In the genomic region with DNA sequence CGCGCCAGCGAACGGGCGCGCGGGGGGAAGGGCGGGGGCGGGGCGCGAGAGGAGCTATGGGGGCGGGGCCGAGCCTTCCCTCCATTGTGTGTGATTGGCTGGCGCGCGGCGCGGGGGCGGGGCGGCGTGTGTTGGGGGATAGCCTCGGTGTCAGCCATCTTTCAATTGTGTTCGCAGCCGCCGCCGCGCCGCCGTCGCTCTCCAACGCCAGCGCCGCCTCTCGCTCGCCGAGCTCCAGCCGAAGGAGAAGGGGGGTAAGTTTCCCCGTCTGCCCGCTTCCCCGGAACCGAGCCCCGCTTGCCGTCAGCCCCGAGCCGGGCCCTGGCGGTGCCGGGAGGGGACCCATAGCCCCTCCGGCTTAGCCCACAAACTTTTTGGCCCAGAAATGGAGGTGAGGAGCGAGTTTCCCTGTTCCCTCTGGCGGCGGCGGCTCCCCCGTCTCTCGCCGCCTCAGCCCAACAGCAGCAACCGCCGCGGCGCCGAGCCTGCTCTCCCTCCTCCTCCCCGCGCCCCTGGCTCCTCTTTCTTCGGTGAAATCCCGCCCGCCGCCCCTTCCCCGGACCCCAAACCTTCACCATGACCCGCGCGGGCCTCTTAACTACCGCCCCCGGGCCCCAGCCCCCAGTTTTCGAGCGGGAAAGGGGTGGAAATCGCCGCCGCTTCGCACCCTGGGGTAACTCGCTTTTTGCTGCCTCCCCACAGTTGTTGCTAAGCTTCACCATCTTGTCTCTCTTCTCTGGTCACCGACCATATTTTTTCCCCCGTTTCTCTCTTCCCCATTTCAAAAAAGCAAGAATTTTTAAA, we compare ENCODE assay signal across 8 cellular contexts. TPM values are rescaled to one million over a fixed set of nuclear protein-coding genes. Genes with fewer than 3 reads are reported as not detected.
DNase-seq lines count a peak whose midpoint lies in the region; ATAC-seq, FAIRE-seq and TF ChIP-seq lines count a peak whose summit lies in the region.

TSS of gene H3-3A (plus strand) at position 159 of the 804 bp plus-strand sequence. CDS start 1,636 bp downstream, outside the sequence.

- peak within 1 kb of the TSS; percentile 20; the same call in 1 of the 2 replicates for H2AK5ac ChIP-seq in H1 (ENCODE audit: low read depth, low read length)

- CTCF ChIA-PET in Caco-2 (lab: Charles Lee) (interaction anchor here (0.5 to 1.7 kb wide), 14 partner anchors 20 to 730 kb away, joined by 3 to 9 read pairs (median 3); partner anchors contain the start of gene SDE2), H1 (lab: Charles Lee; ENCODE audit: partially characterized antibody) (interaction anchor here (0.6 to 1.6 kb wide), 7 partner anchors 20 to 346 kb away, joined by 3 to 5 read pairs (median 3); no protein-coding TSS in a partner anchor)
- CTCF ChIA-PET in activated CD8-positive, alpha-beta memory T cell treated with anti-CD3 and anti-CD28 coated beads, Interleukin-2, amount 10 ng/mL, durations not matched to agents 7 days and 5 days (lab: Charles Lee): interaction anchor here (0.6 to 2.6 kb wide), 17 partner anchors 12 to 591 kb away, joined by 3 to 10 read pairs (median 4); partner anchors contain the start of genes LIN9, SDE2 and SRP9

- POLR2A ChIA-PET in Caco-2 (lab: Charles Lee) (interaction anchor here (0.5 to 2.1 kb wide), 22 partner anchors 13 to 694 kb away, joined by 3 to 34 read pairs (median 5); partner anchors contain the start of genes LIN9, PYCR2, SDE2 and SRP9), H1 (lab: Charles Lee; ENCODE audit: partially characterized antibody) (interaction anchor here (0.5 to 4.5 kb wide), 48 partner anchors 9 to 1868 kb away, joined by 3 to 51 read pairs (median 6); partner anchors contain the start of genes PYCR2 and SDE2)

- H3K9me3 ChIP-seq in Caco-2 (no peaks in the 10 kb centered on the region), HUES48 (ENCODE audit: control insufficient read depth, insufficient read depth, low read length) (no peaks in the 10 kb centered on the region), NT2/D1 (ENCODE audit: insufficient read depth, low read length) (no peaks in the 10 kb centered on the region), H1 (ENCODE audit: insufficient read depth in 2 of 2, low read depth in 1 of 2, low read length in 1 of 2) (no peaks in the 10 kb centered on the region)

- H3K27me3 ChIP-seq in Caco-2 (replicated peaks; ENCODE audit: control insufficient read depth, insufficient read depth, low read length): no peaks in the 10 kb centered on the region
- H3K27me3 ChIP-seq in HUES48 (ENCODE audit: control insufficient read depth, insufficient read depth, low read length): no peaks in the 10 kb centered on the region
- H3K27me3 ChIP-seq in NT2/D1 (ENCODE audit: insufficient read depth, insufficient read length): no peaks in the 10 kb centered on the region
- no peaks in the 10 kb centered on the region for H3K27me3 ChIP-seq in H1 (replicated peaks in 1 of 4; ENCODE audit: control insufficient read depth in 3 of 4, extremely low read depth in 1 of 4, insufficient read depth in 3 of 4, low read length in 3 of 4)

- H3K79me2 ChIP-seq in H1 (ENCODE audit: control insufficient read depth in 1 of 2, insufficient read depth in 2 of 2, low read length in 2 of 2): peaks cover 30 to 64% of the 10 kb centered on the region in 2 experiments

- peak within 1 kb of the TSS; percentile 93 for H3K4me3 ChIP-seq in Caco-2 (ENCODE audit: low read depth, low read length)
- H3K4me3 ChIP-seq in HUES48 (ENCODE audit: low read depth, low read length): peak within 1 kb of the TSS; percentile 91
- H3K4me3 ChIP-seq in NT2/D1 (ENCODE audit: insufficient read length, low read depth): peak within 1 kb of the TSS; percentile 91
- peak within 1 kb of the TSS; percentile 91 to 100 (median 94) for H3K4me3 ChIP-seq in H1 (ENCODE audit: extremely low read depth in 1 of 4, insufficient read depth in 2 of 4, low read depth in 3 of 4, low read length in 4 of 4)

- H4K8ac ChIP-seq in H1 (ENCODE audit: extremely low read depth, insufficient read depth, low read length): peak within 1 kb of the TSS; percentile 98; the same call in 1 of the 2 replicates

- peaks cover 1% of the 10 kb centered on the region; the same call in 1 of the 2 replicates for H3K23me2 ChIP-seq in H1 (ENCODE audit: low read depth, low read length)

- no peak for FAIRE-seq in H1 (lab: Jason Lieb, UNC)

- H2BK120ac ChIP-seq in H1 (replicated peaks; ENCODE audit: low read depth, low read length): no peak within 1 kb of the TSS

- H4K20me1 ChIP-seq in H1 (replicated peaks in 1 of 2; ENCODE audit: control insufficient read depth in 1 of 2, insufficient read depth in 2 of 2, low read length in 2 of 2): peaks cover 18 to 28% of the 10 kb centered on the region in 2 experiments

- H2AFZ ChIP-seq in H1 (ENCODE audit: low read length): peak within 1 kb of the TSS; percentile 15

- TF ChIP-seq CTCF in Caco-2 (IDR thresholded peaks at IDR 0.05; ENCODE audit: insufficient read depth in 1 of 2, low read depth in 1 of 2, low read length in 1 of 2, severe bottlenecking in 1 of 2, unreplicated experiment in 1 of 2): no peak
- TF ChIP-seq CTCF in H1 (IDR thresholded peaks at IDR 0.05; ENCODE audit: control extremely low read depth in 1 of 3, insufficient read depth in 1 of 3, low read depth in 1 of 3, low read length in 3 of 3): no peak

- no peaks in the 10 kb centered on the region for H3K27me3 Mint-ChIP-seq in Caco-2 (ENCODE audit: insufficient read depth, unreplicated experiment)
- H3K27me3 Mint-ChIP-seq in activated CD8-positive, alpha-beta memory T cell treated with anti-CD3 and anti-CD28 coated beads, Interleukin-2, amount 10 ng/mL, durations not matched to agents 7 days and 5 days: no peaks in the 10 kb centered on the region

- no peaks in the 10 kb centered on the region for H3K9me3 Mint-ChIP-seq in Caco-2 (ENCODE audit: unreplicated experiment)
- H3K9me3 Mint-ChIP-seq in activated CD8-positive, alpha-beta memory T cell treated with anti-CD3 and anti-CD28 coated beads, Interleukin-2, amount 10 ng/mL, durations not matched to agents 7 days and 5 days (ENCODE audit: low read depth): no peaks in the 10 kb centered on the region

- peak within 1 kb of the TSS; percentile 97 for H3K56ac ChIP-seq in H1 (replicated peaks; ENCODE audit: insufficient read length, low read depth, low read length)

- peak within 1 kb of the TSS; percentile 97 for H3K4me3 Mint-ChIP-seq in Caco-2 (ENCODE audit: unreplicated experiment)
- H3K4me3 Mint-ChIP-seq in activated CD8-positive, alpha-beta memory T cell treated with anti-CD3 and anti-CD28 coated beads, Interleukin-2, amount 10 ng/mL, durations not matched to agents 7 days and 5 days: peak within 1 kb of the TSS; percentile 99

- 4% methylated on average over 30 of the region's 81 CpGs; no CpG with 5 or more reads in 1 of the 2 experiments for WGBS in H1 (ENCODE audit: extremely low coverage in 1 of 2, insufficient coverage in 1 of 2, insufficient read length in 1 of 2, insufficient replicate concordance in 2 of 2, low coverage in 1 of 2, low lambda C conversion rate in 2 of 2, missing lambda C conversion rate in 1 of 2), 2 experiments

- intact Hi-C loops in Caco-2 (cut with micrococcal nuclease; ENCODE audit: unreplicated experiment): loop anchor here (1.0 to 10.0 kb wide), 2 partner anchors 63 to 122 kb away; partner anchors contain the start of genes ACBD3 and SDE2

- H2BK12ac ChIP-seq in H1 (ENCODE audit: low read depth, low read length): no peak within 1 kb of the TSS; the same call in 1 of the 2 replicates

- peak within 1 kb of the TSS; percentile 99 for H3K27ac Mint-ChIP-seq in Caco-2 (ENCODE audit: unreplicated experiment)
- peak within 1 kb of the TSS; percentile 100 for H3K27ac Mint-ChIP-seq in activated CD8-positive, alpha-beta memory T cell treated with anti-CD3 and anti-CD28 coated beads, Interleukin-2, amount 10 ng/mL, durations not matched to agents 7 days and 5 days

- no peak for TF ChIP-seq RAD21 in H1 (IDR thresholded peaks at IDR 0.05 in 1 of 2, conservative IDR thresholded peaks at IDR 0.05 in 1 of 2; ENCODE audit: low read depth in 2 of 2, low read length in 2 of 2)

- peak within 1 kb of the TSS; percentile 83 for H4K91ac ChIP-seq in H1 (replicated peaks; ENCODE audit: insufficient read length, low read length)

- no peak within 1 kb of the TSS for H2BK20ac ChIP-seq in H1 (ENCODE audit: low read length)

- H2BK15ac ChIP-seq in H1 (ENCODE audit: low read length): peak within 1 kb of the TSS; percentile 29; the same call in 1 of the 2 replicates

- H3K14ac ChIP-seq in H1 (ENCODE audit: insufficient read length): peak within 1 kb of the TSS; percentile 2

- peak within 1 kb of the TSS; percentile 66 for H3K4ac ChIP-seq in H1 (replicated peaks; ENCODE audit: insufficient read length, low read depth, low read length)

- peak; percentile 80 to 97 for TF ChIP-seq POLR2A in H1 (IDR thresholded peaks at IDR 0.05; ENCODE audit: control extremely low read depth in 1 of 2, low read depth in 2 of 2, low read length in 2 of 2)

- TF ChIP-seq EP300 in H1 (IDR thresholded peaks at IDR 0.05; ENCODE audit: borderline replicate concordance in 1 of 2, low read depth in 2 of 2, low read length in 2 of 2): no peak

- H4K5ac ChIP-seq in H1 (ENCODE audit: insufficient read length, low read depth, low read length): peak within 1 kb of the TSS; percentile 92

- peak within 1 kb of the TSS; percentile 95 for H3K18ac ChIP-seq in H1 (ENCODE audit: extremely low read depth, low read length)

- H3K9ac ChIP-seq in HUES48 (ENCODE audit: low read depth, low read length) (peak within 1 kb of the TSS; percentile 99), NT2/D1 (ENCODE audit: insufficient read length, low read depth) (peak within 1 kb of the TSS; percentile 94), H1 (replicated peaks in 1 of 4; ENCODE audit: extremely low read depth in 1 of 4, low read depth in 3 of 4, low read length in 3 of 4) (peak within 1 kb of the TSS; percentile 95 to 99 (median 97))

- H3K4me2 ChIP-seq in H1 (ENCODE audit: insufficient read depth in 1 of 2, low read depth in 2 of 2, low read length in 2 of 2): peak within 1 kb of the TSS; percentile 83 to 89

- H3K4me1 Mint-ChIP-seq in Caco-2 (ENCODE audit: low read depth, unreplicated experiment): peaks cover 24% of the 10 kb centered on the region
- peaks cover 33% of the 10 kb centered on the region for H3K4me1 Mint-ChIP-seq in activated CD8-positive, alpha-beta memory T cell treated with anti-CD3 and anti-CD28 coated beads, Interleukin-2, amount 10 ng/mL, durations not matched to agents 7 days and 5 days

- BruUV-seq in Caco-2 (replicated peaks; lab: Mats Ljungman, UMichigan): no TSS peak

- H3K4me1 ChIP-seq in Caco-2 (peaks cover 9% of the 10 kb centered on the region), HUES48 (ENCODE audit: control insufficient read depth, insufficient read depth, low read length) (peaks cover 31% of the 10 kb centered on the region), NT2/D1 (ENCODE audit: insufficient read depth, insufficient read length) (no peaks in the 10 kb centered on the region), H1 (replicated peaks in 1 of 4; ENCODE audit: control insufficient read depth in 3 of 4, insufficient read depth in 4 of 4, low read length in 3 of 4) (peaks cover 0 to 9% (median 2%) of the 10 kb centered on the region in 4 experiments; a peak in 4 of 7 replicates)

- H3K36me3 ChIP-seq in Caco-2 (ENCODE audit: control insufficient read depth, insufficient read depth, low read length) (no peaks in the 10 kb centered on the region), HUES48 (ENCODE audit: control insufficient read depth, insufficient read depth, low read length) (peaks cover 35% of the 10 kb centered on the region), NT2/D1 (ENCODE audit: insufficient read depth, insufficient read length, low read length) (peaks cover 29% of the 10 kb centered on the region), H1 (ENCODE audit: control insufficient read depth in 2 of 4, insufficient read depth in 4 of 4, low read length in 3 of 4) (peaks cover 6 to 36% (median 19%) of the 10 kb centered on the region in 4 experiments)

- peak; percentile 70 for ATAC-seq in GM21390 (IDR thresholded peaks at IDR 0.05; ENCODE audit: unreplicated experiment)
- ATAC-seq in activated CD8-positive, alpha-beta memory T cell treated with anti-CD3 and anti-CD28 coated beads, Interleukin-2, amount 10 ng/mL, durations not matched to agents 7 days and 5 days: peak; percentile 87

- peak within 1 kb of the TSS; percentile 84 for H2BK5ac ChIP-seq in H1 (ENCODE audit: low read depth, low read length)

- H3K36me3 Mint-ChIP-seq in Caco-2 (ENCODE audit: insufficient read depth, unreplicated experiment): peaks cover 53% of the 10 kb centered on the region
- H3K36me3 Mint-ChIP-seq in activated CD8-positive, alpha-beta memory T cell treated with anti-CD3 and anti-CD28 coated beads, Interleukin-2, amount 10 ng/mL, durations not matched to agents 7 days and 5 days: peaks cover 35% of the 10 kb centered on the region

- peak; percentile 97 to 98 for DNase-seq in Caco-2
- peak; percentile 95 for DNase-seq in NT2/D1 (ENCODE audit: low read depth, low spot score)
- DNase-seq in activated CD8-positive, alpha-beta memory T cell treated with anti-CD3 and anti-CD28 coated beads, Interleukin-2, amount 10 ng/mL, durations not matched to agents 7 days and 5 days: peak; percentile 97
- DNase-seq in H1 (ENCODE audit: low read depth in 1 of 2, low spot score in 2 of 2): peak; percentile 82 to 98
- peak; percentile 100 for DNase-seq in mesenteric fat pad (ENCODE audit: low spot score)
- peak; percentile 97 for DNase-seq in stimulated activated CD8-positive, alpha-beta memory T cell treated with anti-CD3 and anti-CD28 coated beads, Interleukin-15, amount 100 ng/mL, for 24 hours (ENCODE audit: low read depth)

- H3K27ac ChIP-seq in HUES48 (ENCODE audit: low read depth, low read length) (peak within 1 kb of the TSS; percentile 100), H1 (ENCODE audit: low read depth, low read length) (peak within 1 kb of the TSS; percentile 95)

- H3K23ac ChIP-seq in H1 (ENCODE audit: insufficient read length): no peak within 1 kb of the TSS

- H3K79me1 ChIP-seq in H1 (ENCODE audit: low read depth, low read length): no peaks in the 10 kb centered on the region; the same call in 1 of the 2 replicates

RNA-seq across cellular contexts. Expression of gene H3-3A, which starts in this region (rescaled TPM):
- total RNA-seq in Caco-2 (2022): 512 and 554 TPM in 2 replicates
- 100 to 1,000 TPM; 384 to 451 TPM for total RNA-seq in activated CD8-positive, alpha-beta memory T cell treated with anti-CD3 and anti-CD28 coated beads, Interleukin-2, amount 10 ng/mL, durations not matched to agents 7 days and 5 days
- 1,213 and 1,223 TPM in 2 replicates for total RNA-seq in H1 (2021; fragmentation: NEBNext Ultra II Directional; extraction: Animal tissue kit (Norgen Biotek cat#: 25700))
- 760 and 1,157 TPM in 2 replicates for polyA plus RNA-seq in H1 (2011; rRNA removed)
- 1,155 TPM for polyA plus RNA-seq in H1 (2011; cell fraction: cytosol; rRNA removed)
- polyA plus RNA-seq in H1 (2011; cell fraction: nucleus; rRNA removed): 408 TPM
- polyA plus RNA-seq in H1 (2012, experiment 1 of 2): 555 to 853 TPM (median 714 TPM) in 4 replicates
- polyA plus RNA-seq in H1 (2012, experiment 2 of 2): 650 TPM
- 1,534 TPM for polyA plus RNA-seq in H1 (2013, experiment 1 of 2)
- 1,619 TPM for polyA plus RNA-seq in H1 (2013, experiment 2 of 2)
- polyA minus RNA-seq in H1 (2011; rRNA and poly(A)+ RNA removed): 222 and 228 TPM in 2 replicates
- polyA minus RNA-seq in H1 (2011; cell fraction: cytosol; rRNA and poly(A)+ RNA removed): 287 TPM
- polyA minus RNA-seq in H1 (2011; cell fraction: nucleus; rRNA and poly(A)+ RNA removed): 109 TPM
- 321 TPM for total RNA-seq in mesenteric fat pad

Comparison
In these comparisons a context has a peak if more than half of its experiments do, and no peak if none do; other contexts are left out.
1. Peak in every context shown above with its lines: DNase-seq, ATAC-seq, H3K4me3 ChIP-seq and H3K27ac ChIP-seq.